Comparison of ENCODE assay signal across 8 cellular contexts in the genomic region with DNA sequence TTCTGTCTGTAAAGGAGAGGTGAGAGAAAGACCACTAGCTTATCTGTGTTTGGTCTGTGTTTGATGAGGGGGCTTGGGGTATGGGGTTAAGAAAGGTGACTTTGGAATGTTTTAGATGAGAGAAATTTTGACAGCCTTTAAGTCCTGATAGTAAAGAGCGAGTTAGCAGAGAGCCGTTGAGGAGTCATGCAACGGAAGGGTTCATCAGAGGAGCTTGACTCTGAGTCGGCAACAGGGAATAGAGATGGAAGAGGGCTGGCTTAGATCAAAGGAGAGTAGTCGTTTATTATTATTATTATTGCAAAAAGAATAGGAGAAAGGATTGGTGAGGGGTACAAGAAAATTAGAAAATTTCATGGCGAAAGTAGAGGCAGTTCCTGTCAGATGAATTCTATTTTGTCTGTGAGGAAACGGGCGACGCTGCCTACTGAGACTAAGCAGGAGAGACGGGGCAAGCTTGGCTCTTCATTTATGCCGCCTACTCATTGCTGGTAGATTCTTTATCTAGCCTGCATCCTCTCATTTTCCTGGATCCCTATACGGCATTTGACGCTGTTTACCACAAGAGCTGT. TPM values are rescaled to one million over a fixed set of nuclear protein-coding genes. Genes with fewer than 3 reads are reported as not detected.
A peak's percentile ranks its signal among the peaks of the same experiment; 100 is the strongest.
DNase-seq lines count a peak whose midpoint lies in the region; ATAC-seq and TF ChIP-seq lines count a peak whose summit lies in the region.

No MANE protein-coding gene starts in this region.

- no peaks in the 10 kb centered on the region for H3K27me3 ChIP-seq in adipocyte (replicated peaks; ENCODE audit: control insufficient read depth, insufficient read depth, low read length)
- H3K27me3 ChIP-seq in suprapubic skin = no peaks in the 10 kb centered on the region

- WGBS in suprapubic skin = 36% methylated on average over 13 of the region's 13 CpGs

- H3K9me3 ChIP-seq in ES-I3 (ENCODE audit: control insufficient read depth, insufficient read depth, low read length) (no peaks in the 10 kb centered on the region), adipocyte (ENCODE audit: control insufficient read depth, low read length) (no peaks in the 10 kb centered on the region), suprapubic skin (no peaks in the 10 kb centered on the region)

- peak; percentile 11 for ATAC-seq in HG03175 (IDR thresholded peaks at IDR 0.05; ENCODE audit: unreplicated experiment)
- ATAC-seq in HG03108 (IDR thresholded peaks at IDR 0.05; ENCODE audit: unreplicated experiment) = no peak
- ATAC-seq in HG02870 (IDR thresholded peaks at IDR 0.05; ENCODE audit: unreplicated experiment) = no peak
- no peak for ATAC-seq in GM21737 (IDR thresholded peaks at IDR 0.05; ENCODE audit: unreplicated experiment)

- H3K9ac ChIP-seq in ES-I3 (ENCODE audit: low read depth, low read length) (peak overlapping the region; percentile 69; the same call in 1 of the 2 replicates), adipocyte (ENCODE audit: low read length) (peak overlapping the region; percentile 88)

- no peak overlapping the region for H3K27ac ChIP-seq in suprapubic skin

- no peaks in the 10 kb centered on the region for H3K4me1 ChIP-seq in ES-I3 (ENCODE audit: insufficient read depth, low read length)
- peaks cover 6% of the 10 kb centered on the region for H3K4me1 ChIP-seq in adipocyte (ENCODE audit: control insufficient read depth, insufficient read depth, low read length)
- H3K4me1 ChIP-seq in suprapubic skin = no peaks in the 10 kb centered on the region

- H3K36me3 ChIP-seq in ES-I3 (ENCODE audit: insufficient read depth, low read length) (no peaks in the 10 kb centered on the region), adipocyte (ENCODE audit: control insufficient read depth, insufficient read depth, low read length, severe bottlenecking) (no peaks in the 10 kb centered on the region), suprapubic skin (no peaks in the 10 kb centered on the region)

- TF ChIP-seq EP300 in suprapubic skin (IDR thresholded peaks at IDR 0.05) = no peak

- TF ChIP-seq CTCF in suprapubic skin (IDR thresholded peaks at IDR 0.05) = no peak

- DNase-seq in adipocyte (ENCODE audit: low read depth) (peak; percentile 28), iris pigment epithelial cell (ENCODE audit: low read depth) (peak; percentile 28), suprapubic skin (ENCODE audit: low spot score in 2 of 2) (no peak)

- H3K4me3 ChIP-seq in adipocyte (ENCODE audit: low read length) (peak overlapping the region; percentile 88), suprapubic skin (peak overlapping the region; percentile 52)

- TF ChIP-seq POLR2A in suprapubic skin (IDR thresholded peaks at IDR 0.05) = no peak

RNA-seq across cellular contexts. Expression of a gene that starts 0.5 kb away (rescaled TPM):
- total RNA-seq in suprapubic skin = 10 to 100 TPM; 16.1 to 29.8 (median 21.1) TPM

Comparison
In these comparisons a context has a peak if more than half of its experiments do, and no peak if none do; other contexts are left out.
1. DNase-seq: peak in adipocyte (single experiment) and iris pigment epithelial cell (single experiment); none in suprapubic skin (0 of 2).